23 cellular contexts compared by ENCODE assay signal in the genomic region with DNA sequence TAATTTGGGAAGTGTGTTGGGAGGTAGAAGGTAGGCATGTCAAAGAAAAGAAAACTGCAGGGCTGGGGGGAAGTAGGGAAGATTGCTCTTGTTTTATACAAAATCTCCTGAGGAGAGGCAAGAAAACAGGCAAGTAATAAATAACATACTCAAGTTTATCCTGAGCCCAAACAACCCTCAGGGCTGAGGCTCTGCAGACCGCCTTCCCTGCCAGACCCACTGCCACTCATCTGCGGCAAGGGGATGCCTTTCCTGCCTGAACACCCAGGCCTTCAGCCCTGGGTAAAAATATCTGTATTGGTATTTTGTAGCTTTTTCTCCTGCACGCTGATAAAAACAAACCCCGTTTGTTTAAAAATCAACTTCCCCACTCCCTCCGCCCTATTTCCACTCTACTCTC.
DNase-seq lines count a peak whose midpoint lies in the region; FAIRE-seq and TF ChIP-seq lines count a peak whose summit lies in the region.
"Had no signal": no experiment of that assay in that cellular context is flagged by ENCODE, and none has a peak within 500 bp of the region (broad histone marks: within the 10 kb centered on the region; RNA-seq: fewer than 3 reads in every experiment).

No MANE protein-coding gene starts in this region.

- H2AFZ ChIP-seq in trophoblast cell (ENCODE audit: insufficient read depth, low read length, poor library complexity) = no peak overlapping the region

- no peak overlapping the region for H3K9ac ChIP-seq in trophoblast cell (ENCODE audit: low read length)

- H4K12ac ChIP-seq in trophoblast cell (ENCODE audit: low read depth, low read length) = peak overlapping the region; percentile 77

- H2AK5ac ChIP-seq in trophoblast cell (ENCODE audit: low read length) = no peak overlapping the region

- peak overlapping the region; percentile 100 for H4K91ac ChIP-seq in trophoblast cell (ENCODE audit: low read depth, low read length)

- peaks cover 41% of the 10 kb centered on the region for H3K79me1 ChIP-seq in trophoblast cell (ENCODE audit: low read length)

- H2BK120ac ChIP-seq in trophoblast cell (ENCODE audit: insufficient read depth, low read length, poor library complexity) = peak overlapping the region; percentile 100

- H3K79me2 ChIP-seq in trophoblast cell (ENCODE audit: control insufficient read depth, insufficient read depth, low read length, poor library complexity) = peaks cover 14% of the 10 kb centered on the region

- no peak for TF ChIP-seq POLR2A in vagina (IDR thresholded peaks at IDR 0.05)

- H3K23ac ChIP-seq in trophoblast cell (ENCODE audit: low read length) = no peak overlapping the region

- H3K14ac ChIP-seq in trophoblast cell (ENCODE audit: low read length) = peak overlapping the region; percentile 98

- intact Hi-C loops in vagina (cut with DNase I) = no loop called here

- H3K27me3 ChIP-seq in trophoblast cell (ENCODE audit: insufficient read depth, low read length) = no peaks in the 10 kb centered on the region
- no peaks in the 10 kb centered on the region for H3K27me3 ChIP-seq in vagina
- H3K27me3 ChIP-seq: testis had no signal

- H3K4me2 ChIP-seq in trophoblast cell (ENCODE audit: low read length) = no peak overlapping the region

- DNase-seq in DMS79 treated with DMSO at 0.1 percent for 48 hours (lab: John Stamatoyannopoulos, UW) (peak; percentile 45), DMS79 (lab: John Stamatoyannopoulos, UW) (no peak), islet precursor cell (peak; percentile 91), trophoblast cell (no peak), vagina (ENCODE audit: extremely low spot score in 2 of 2) (no peak), CD1c-positive myeloid dendritic cell (ENCODE audit: extremely low spot score) (no peak), GM19239 (ENCODE audit: insufficient read length, low spot score) (no peak)
- DNase-seq in activated CD4-positive, CD25-positive, alpha-beta regulatory T cell (lab: John Stamatoyannopoulos, UW) = no peak
- DNase-seq: activated CD4-positive, alpha-beta T cell treated with anti-CD3 and anti-CD28 coated beads, Interleukin-2, amount 50 U/mL, for 48 hours; activated gamma-delta T cell; AML-193; Kasumi-1; left colon; NCI-H1092 treated with DMSO at 0.1 percent for 48 hours; NCI-H524; occipital lobe; T-helper 2 cell; testis; WERI-Rb-1 had no signal

- no peak overlapping the region for H3K4me3 ChIP-seq in trophoblast cell (ENCODE audit: low read depth, low read length)
- no peak overlapping the region for H3K4me3 ChIP-seq in vagina
- H3K4me3 ChIP-seq: testis had no signal

- H3K9me3 ChIP-seq in trophoblast cell (ENCODE audit: insufficient read depth, low read depth, low read length) (no peaks in the 10 kb centered on the region), vagina (no peaks in the 10 kb centered on the region)
- H3K9me3 ChIP-seq: testis had no signal

- H3K4me1 ChIP-seq in trophoblast cell (ENCODE audit: control insufficient read depth in 1 of 2, insufficient read depth in 2 of 2, low read length in 2 of 2) (peaks cover 11 to 18% of the 10 kb centered on the region in 2 experiments), vagina (peaks cover 29% of the 10 kb centered on the region)

- H3K27ac ChIP-seq in trophoblast cell (ENCODE audit: low read depth, low read length) (peak overlapping the region; percentile 100), vagina (peak overlapping the region; percentile 37)
- H3K27ac ChIP-seq: 22Rv1, epithelial cell of prostate, WERI-Rb-1 had no signal

- H3K36me3 ChIP-seq in trophoblast cell (ENCODE audit: control insufficient read depth in 1 of 2, insufficient read depth in 2 of 2, low read length in 2 of 2) (no peaks in the 10 kb centered on the region), vagina (no peaks in the 10 kb centered on the region)
- H3K36me3 ChIP-seq: WERI-Rb-1 had no signal

- H3K4ac ChIP-seq in trophoblast cell (ENCODE audit: low read depth, low read length) = peak overlapping the region; percentile 94

- no peak for FAIRE-seq in GM19239 (lab: Jason Lieb, UNC)
- FAIRE-seq: frontal cortex, RCC 7860 had no signal

- H4K8ac ChIP-seq in trophoblast cell (ENCODE audit: low read depth, low read length) = peak overlapping the region; percentile 85

- no peak overlapping the region for H3K18ac ChIP-seq in trophoblast cell (ENCODE audit: low read length)

- TF ChIP-seq CTCF in vagina (IDR thresholded peaks at IDR 0.05) = no peak

- 100% methylated on average over 1 of the region's 5 CpGs for WGBS in trophoblast cell (ENCODE audit: extremely low coverage, insufficient coverage, insufficient read length)

- peak overlapping the region; percentile 100 for H2BK5ac ChIP-seq in trophoblast cell (ENCODE audit: low read depth, low read length, poor library complexity)

- H2BK12ac ChIP-seq in trophoblast cell (ENCODE audit: low read length) = no peak overlapping the region

Comparison
In these comparisons a context has a peak if more than half of its experiments do, and no peak if none do; other contexts are left out.
1. DNase-seq: peak in DMS79 treated with DMSO at 0.1 percent for 48 hours (single experiment) and islet precursor cell (single experiment); none in DMS79 (single experiment), trophoblast cell (0 of 2), vagina (0 of 2), CD1c-positive myeloid dendritic cell (single experiment), GM19239 (single experiment) and activated CD4-positive, CD25-positive, alpha-beta regulatory T cell (0 of 4).